In the genomic region with DNA sequence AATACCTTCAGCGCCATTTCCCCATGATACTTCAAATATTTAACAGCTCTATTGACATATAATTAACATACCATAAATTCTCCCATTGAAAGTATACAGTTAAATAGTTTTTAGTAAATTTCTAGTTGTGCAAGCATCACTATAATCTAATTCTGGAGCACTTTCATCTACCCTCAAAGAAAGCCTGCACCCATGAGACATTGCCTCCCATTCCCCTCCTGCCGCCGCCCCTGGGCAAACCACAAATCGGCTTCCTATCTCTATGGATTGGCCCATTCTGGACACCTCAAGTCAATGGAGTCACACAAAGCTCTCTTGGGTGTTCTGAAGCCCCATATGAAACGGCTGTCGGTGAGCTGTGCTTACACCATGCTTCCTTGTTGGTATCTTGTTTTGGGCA, we compare ENCODE assay signal across 16 cellular contexts.
"Had no signal": no experiment of that assay in that cellular context is flagged by ENCODE, and none has a peak within 500 bp of the region (broad histone marks: within the 10 kb centered on the region; RNA-seq: fewer than 3 reads in every experiment).

No MANE protein-coding gene starts in this region.

- DNase-seq: activated B cell treated with CpG ODN at 0.5 μM for 24 hours; activated naive CD4-positive, alpha-beta T cell treated with Interleukin-2 at 50 U/mL for 16 hours; activated naive CD8-positive, alpha-beta T cell treated with anti-CD3 and anti-CD28 coated beads for 36 hours; activated T-cell treated with anti-CD3 and anti-CD28 coated beads, Interleukin-2, amount 50 U/mL, for 48 hours; central memory CD4-positive, alpha-beta T cell; effector memory CD8-positive, alpha-beta T cell; foreskin melanocyte; left ventricle myocardium superior; stimulated activated CD8-positive, alpha-beta memory T cell treated with anti-CD3 and anti-CD28 coated beads, Interleukin-4, amount 100 ng/mL, for 48 hours; stimulated activated naive B cell treated with anti-CD40 and anti-IgM and Interleukin-4, amounts not matched to agents 10 μg/mL and 1 μg/mL and 100 μg/mL, for 72 hours; T-helper 17 cell; testis had no signal

- H3K36me3 Mint-ChIP-seq: activated naive CD8-positive, alpha-beta T cell treated with anti-CD3 and anti-CD28 coated beads for 36 hours; natural killer cell treated with Interleukin-12 subunit alpha and Interleukin-12 subunit beta and Interleukin-15 and Interleukin-18, amount 100 ng/mL, for 72 hours; stimulated activated naive B cell treated with anti-CD40 and anti-IgM and Interleukin-4, amounts not matched to agents 10 μg/mL and 1 μg/mL and 100 μg/mL, for 72 hours had no signal

- H3K4me3 Mint-ChIP-seq: activated B cell treated with CpG ODN at 0.5 μM for 24 hours; activated CD4-positive, alpha-beta T cell treated with anti-CD3 and anti-CD28 coated beads for 36 hours; activated naive CD8-positive, alpha-beta T cell treated with anti-CD3 and anti-CD28 coated beads for 36 hours; effector memory CD8-positive, alpha-beta T cell; natural killer cell treated with Interleukin-12 subunit alpha and Interleukin-12 subunit beta and Interleukin-15 and Interleukin-18, amount 100 ng/mL, for 72 hours; stimulated activated naive B cell treated with anti-CD40 and anti-IgM and Interleukin-4, amounts not matched to agents 10 μg/mL and 1 μg/mL and 100 μg/mL, for 72 hours; T-helper 17 cell had no signal

- H3K27ac ChIP-seq: neutrophil, testis, upper lobe of left lung had no signal

- H3K4me1 Mint-ChIP-seq: activated CD4-positive, alpha-beta T cell treated with anti-CD3 and anti-CD28 coated beads for 36 hours; activated naive CD8-positive, alpha-beta T cell treated with anti-CD3 and anti-CD28 coated beads for 36 hours had no signal

- H3K27me3 Mint-ChIP-seq: activated B cell treated with CpG ODN at 0.5 μM for 24 hours had no signal

- H3K27ac Mint-ChIP-seq: activated B cell treated with CpG ODN at 0.5 μM for 24 hours; activated CD4-positive, alpha-beta T cell treated with anti-CD3 and anti-CD28 coated beads for 36 hours; activated naive CD8-positive, alpha-beta T cell treated with anti-CD3 and anti-CD28 coated beads for 36 hours; effector memory CD8-positive, alpha-beta T cell; natural killer cell treated with Interleukin-12 subunit alpha and Interleukin-12 subunit beta and Interleukin-15 and Interleukin-18, amount 100 ng/mL, for 72 hours; stimulated activated naive B cell treated with anti-CD40 and anti-IgM and Interleukin-4, amounts not matched to agents 10 μg/mL and 1 μg/mL and 100 μg/mL, for 72 hours; T-helper 17 cell had no signal

- H3K27me3 ChIP-seq: testis, upper lobe of left lung had no signal

- ATAC-seq: activated CD4-positive, alpha-beta T cell treated with anti-CD3 and anti-CD28 coated beads for 36 hours; effector memory CD8-positive, alpha-beta T cell; natural killer cell treated with Interleukin-12 subunit alpha and Interleukin-12 subunit beta and Interleukin-15 and Interleukin-18, amount 100 ng/mL, for 72 hours; stimulated activated naive B cell treated with anti-CD40 and anti-IgM and Interleukin-4, amounts not matched to agents 10 μg/mL and 1 μg/mL and 100 μg/mL, for 72 hours; T-helper 17 cell had no signal

- H3K9me3 ChIP-seq: neutrophil, testis, upper lobe of left lung had no signal

- H3K4me3 ChIP-seq: testis, upper lobe of left lung had no signal

- H3K36me3 ChIP-seq: neutrophil, upper lobe of left lung had no signal

- H3K9me3 Mint-ChIP-seq: activated B cell treated with CpG ODN at 0.5 μM for 24 hours; activated naive CD8-positive, alpha-beta T cell treated with anti-CD3 and anti-CD28 coated beads for 36 hours; effector memory CD8-positive, alpha-beta T cell; natural killer cell treated with Interleukin-12 subunit alpha and Interleukin-12 subunit beta and Interleukin-15 and Interleukin-18, amount 100 ng/mL, for 72 hours; stimulated activated naive B cell treated with anti-CD40 and anti-IgM and Interleukin-4, amounts not matched to agents 10 μg/mL and 1 μg/mL and 100 μg/mL, for 72 hours had no signal
